ENCODE assay signal across 8 cellular contexts in the genomic region with DNA sequence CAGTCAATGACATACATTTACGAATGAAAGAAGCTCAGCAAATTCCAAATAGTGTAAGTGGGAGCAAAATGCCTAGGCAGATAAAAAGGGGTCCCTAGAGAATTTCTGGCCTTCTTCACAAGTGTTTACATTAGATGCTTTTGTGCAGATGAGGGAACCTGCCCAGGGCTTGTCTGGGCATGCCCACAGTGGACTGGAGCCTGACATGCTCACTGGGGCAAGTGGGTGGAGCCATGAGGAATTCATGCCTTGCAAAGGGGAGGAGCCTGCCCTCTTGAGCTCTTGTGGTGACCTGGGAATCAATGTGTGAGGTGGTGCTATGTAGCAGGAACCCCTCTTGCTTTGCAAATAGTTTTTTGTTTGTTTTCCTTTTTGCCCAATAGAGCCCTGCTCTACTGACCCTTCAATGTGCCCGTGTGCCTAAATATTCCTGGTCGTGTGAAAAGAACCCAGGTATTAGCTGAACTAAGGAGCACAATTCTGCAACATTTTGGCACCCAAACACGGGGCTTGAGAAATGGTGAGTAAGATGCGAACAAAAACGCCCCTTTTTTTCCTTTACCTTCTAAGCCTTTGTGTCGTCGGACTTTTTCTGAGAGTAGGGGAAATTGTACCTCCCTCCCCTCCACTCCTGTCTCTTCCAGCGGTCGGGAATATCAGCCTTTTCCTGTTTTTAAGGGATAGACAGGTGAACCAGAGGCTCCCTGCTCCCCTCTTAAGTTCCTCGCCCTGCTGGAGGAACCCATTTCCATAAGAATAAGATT.
DNase-seq lines count a peak whose midpoint lies in the region; ATAC-seq and TF ChIP-seq lines count a peak whose summit lies in the region.

No MANE protein-coding gene starts in this region.

- DNase-seq in GM12865 (ENCODE audit: low read depth): peak; percentile 80
- DNase-seq in astrocyte of the spinal cord (ENCODE audit: low read depth, low spot score): peak; percentile 2
- DNase-seq in skeletal muscle cell (ENCODE audit: low read depth): peak; percentile 47
- no peak for DNase-seq in left colon
- no peak for DNase-seq in stimulated activated CD4-positive, alpha-beta T cell treated with anti-CD3 and anti-CD28 coated beads, Interleukin-12 subunit alpha, Interleukin-12 subunit beta, amount 100 ng/mL, for 4 hours
- DNase-seq in stimulated activated CD4-positive, alpha-beta T cell treated with anti-CD3 and anti-CD28 coated beads, Interleukin-15, amount 100 ng/mL, for 24 hours: no peak

- intact Hi-C loops in left colon (cut with DNase I, micrococcal nuclease): no loop called here

- H3K9me3 ChIP-seq in HUES6 (ENCODE audit: control insufficient read depth, insufficient read depth, low read depth, low read length): peaks cover 15% of the 10 kb centered on the region

- ATAC-seq in GM21528 (IDR thresholded peaks at IDR 0.05; ENCODE audit: low FRiP score, unreplicated experiment) (peak; percentile 82), left colon (no peak)

- H3K4me3 ChIP-seq in GM12865 (ENCODE audit: low read depth, low read length) (peak overlapping the region; percentile 57), HUES6 (ENCODE audit: low read depth, low read length) (peak overlapping the region; percentile 91), astrocyte of the spinal cord (ENCODE audit: low read depth, low read length) (no peak overlapping the region), skeletal muscle cell (ENCODE audit: low read depth, low read length) (peak overlapping the region; percentile 24)

- H3K9ac ChIP-seq in HUES6 (ENCODE audit: low read length): peak overlapping the region; percentile 91

- in situ Hi-C loops in astrocyte of the spinal cord (cut with HindIII; ENCODE audit: low sequenced_read_pairs): no loop called here

- TF ChIP-seq CTCF in GM12865 (IDR thresholded peaks at IDR 0.05; ENCODE audit: insufficient read depth, low read depth, low read length, missing control alignments): no peak
- TF ChIP-seq CTCF in astrocyte of the spinal cord (IDR thresholded peaks at IDR 0.05; ENCODE audit: low read depth, low read length): no peak

- peak overlapping the region; percentile 97 for H3K27ac ChIP-seq in HUES6 (ENCODE audit: low read depth, low read length)

- H3K36me3 ChIP-seq in HUES6 (ENCODE audit: control insufficient read depth, insufficient read depth, low read length): peaks cover 35% of the 10 kb centered on the region

- H3K27me3 ChIP-seq in HUES6 (ENCODE audit: control insufficient read depth, insufficient read depth, low read length): no peaks in the 10 kb centered on the region

- peaks cover 11% of the 10 kb centered on the region; the same call in 1 of the 2 replicates for H3K4me1 ChIP-seq in HUES6 (ENCODE audit: control insufficient read depth, insufficient read depth, low read length)

Comparison
In these comparisons a context has a peak if more than half of its experiments do, and no peak if none do; other contexts are left out.
1. DNase-seq: peak in GM12865 (single experiment), astrocyte of the spinal cord (single experiment) and skeletal muscle cell (single experiment); none in left colon (0 of 2), stimulated activated CD4-positive, alpha-beta T cell treated with anti-CD3 and anti-CD28 coated beads, Interleukin-12 subunit alpha, Interleukin-12 subunit beta, amount 100 ng/mL, for 4 hours (single experiment) and stimulated activated CD4-positive, alpha-beta T cell treated with anti-CD3 and anti-CD28 coated beads, Interleukin-15, amount 100 ng/mL, for 24 hours (single experiment).